ENCODE assay signal across 8 cellular contexts in the genomic region with DNA sequence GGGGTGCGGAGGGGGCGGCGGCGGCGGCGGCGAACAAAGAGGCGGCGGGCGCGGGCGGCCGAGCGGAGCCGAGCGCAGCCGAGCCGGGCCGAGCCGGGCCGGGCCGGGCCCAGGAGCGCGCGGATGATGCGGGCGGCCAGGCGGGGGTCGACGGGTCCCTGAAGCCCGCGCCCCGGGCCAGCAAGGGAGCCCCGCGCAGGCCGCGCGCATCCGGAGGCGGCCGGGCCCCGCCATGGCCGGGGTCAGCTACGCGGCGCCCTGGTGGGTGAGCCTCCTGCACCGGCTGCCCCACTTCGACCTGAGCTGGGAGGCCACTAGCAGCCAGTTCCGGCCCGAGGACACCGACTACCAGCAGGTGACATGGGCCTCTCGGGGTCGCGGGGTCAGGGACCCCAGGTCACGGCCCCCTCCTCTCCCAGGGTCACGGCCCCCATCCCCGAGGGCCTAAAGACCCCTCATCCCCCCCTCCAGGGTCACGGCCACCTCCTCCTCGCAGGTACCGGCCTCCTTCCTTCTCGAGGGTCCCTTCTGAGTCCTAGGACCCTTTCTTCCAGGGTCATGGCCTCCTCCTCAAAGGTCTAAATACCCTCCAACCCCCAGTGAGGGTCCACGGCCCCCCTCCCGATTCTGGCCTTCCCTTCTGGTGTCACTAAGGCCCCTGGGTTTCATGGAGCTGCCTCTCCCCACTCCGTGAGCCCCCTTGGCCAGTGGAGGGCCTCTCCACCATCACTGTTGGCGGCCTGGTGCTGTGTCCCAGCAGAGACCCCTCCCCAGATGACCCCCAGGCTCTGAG. TPM values are rescaled to one million over a fixed set of nuclear protein-coding genes. Genes with fewer than 3 reads are reported as not detected.
DNase-seq lines count a peak whose midpoint lies in the region; ATAC-seq and TF ChIP-seq lines count a peak whose summit lies in the region.

A gene with protein sequence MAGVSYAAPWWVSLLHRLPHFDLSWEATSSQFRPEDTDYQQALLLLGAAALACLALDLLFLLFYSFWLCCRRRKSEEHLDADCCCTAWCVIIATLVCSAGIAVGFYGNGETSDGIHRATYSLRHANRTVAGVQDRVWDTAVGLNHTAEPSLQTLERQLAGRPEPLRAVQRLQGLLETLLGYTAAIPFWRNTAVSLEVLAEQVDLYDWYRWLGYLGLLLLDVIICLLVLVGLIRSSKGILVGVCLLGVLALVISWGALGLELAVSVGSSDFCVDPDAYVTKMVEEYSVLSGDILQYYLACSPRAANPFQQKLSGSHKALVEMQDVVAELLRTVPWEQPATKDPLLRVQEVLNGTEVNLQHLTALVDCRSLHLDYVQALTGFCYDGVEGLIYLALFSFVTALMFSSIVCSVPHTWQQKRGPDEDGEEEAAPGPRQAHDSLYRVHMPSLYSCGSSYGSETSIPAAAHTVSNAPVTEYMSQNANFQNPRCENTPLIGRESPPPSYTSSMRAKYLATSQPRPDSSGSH (plus strand): TSS at position 63 of the 793 bp plus-strand sequence. CDS start 170 bp downstream, at position 233.

- peaks cover 31 to 43% of the 10 kb centered on the region in 2 donors for H3K4me1 ChIP-seq in gastrocnemius medialis

- H3K27me3 Mint-ChIP-seq in activated T-helper 2 cell treated with anti-CD3 and anti-CD28 coated beads, Interferon-gamma antibody, Interleukin-2, Interleukin-4, amounts not matched to agents 10 μg/mL and 5 μg/mL and 100 μg/mL, durations not matched to agents 14 hours and 24 hours and 36 hours (ENCODE audit: low read depth), result no peaks in the 10 kb centered on the region

- no peaks in the 10 kb centered on the region for H3K36me3 Mint-ChIP-seq in activated T-helper 2 cell treated with anti-CD3 and anti-CD28 coated beads, Interferon-gamma antibody, Interleukin-2, Interleukin-4, amounts not matched to agents 10 μg/mL and 5 μg/mL and 100 μg/mL, durations not matched to agents 14 hours and 24 hours and 36 hours (ENCODE audit: low read depth)

- no peaks in the 10 kb centered on the region for H3K9me3 ChIP-seq in gastrocnemius medialis

- peak in 1 of 2 donors; percentile 58 for TF ChIP-seq POLR2A in gastrocnemius medialis (IDR thresholded peaks at IDR 0.05)

- DNase-seq in AG09309 (ENCODE audit: low read depth) (no peak), left ventricle myocardium superior (no peak), gastrocnemius medialis (no peak), globus pallidus (ENCODE audit: low spot score) (no peak), Kasumi-1 (lab: John Stamatoyannopoulos, UW) (no peak)
- no peak for DNase-seq in activated T-helper 2 cell treated with anti-CD3 and anti-CD28 coated beads, Interferon-gamma antibody, Interleukin-2, Interleukin-4, amounts not matched to agents 10 μg/mL and 5 μg/mL and 100 μg/mL, durations not matched to agents 14 hours and 24 hours and 36 hours (ENCODE audit: low spot score)

- in situ Hi-C loops in gastrocnemius medialis (cut with MboI; ENCODE audit: low sequenced_read_pairs in 4 of 4), result no loop called here

- TF ChIP-seq CTCF in AG09309 (IDR thresholded peaks at IDR 0.05; ENCODE audit: control insufficient read depth, insufficient read depth, low read depth, low read length, missing control alignments) (no peak), gastrocnemius medialis (IDR thresholded peaks at IDR 0.05 in 4 of 5, conservative IDR thresholded peaks at IDR 0.05 in 1 of 5) (no peak)

- intact Hi-C loops in activated T-helper 2 cell treated with anti-CD3 and anti-CD28 coated beads, Interferon-gamma antibody, Interleukin-2, Interleukin-4, amounts not matched to agents 10 μg/mL and 5 μg/mL and 100 μg/mL, durations not matched to agents 14 hours and 24 hours and 36 hours (cut with micrococcal nuclease), result loop anchor here (2.0 to 5.0 kb wide), 2 partner anchors 75 to 101 kb away; a partner anchor contains a TSS
- intact Hi-C loops in left ventricle myocardium superior (cut with micrococcal nuclease) (no loop called here), gastrocnemius medialis (cut with DNase I; ENCODE audit: low total_unique reads) (loop anchor here (2.0 kb wide), 1 partner anchor 73 kb away; a partner anchor contains a TSS)

- no peaks in the 10 kb centered on the region for H3K27me3 ChIP-seq in gastrocnemius medialis

- H3K36me3 ChIP-seq in gastrocnemius medialis, result no peaks in the 10 kb centered on the region

- H3K9me3 Mint-ChIP-seq in activated T-helper 2 cell treated with anti-CD3 and anti-CD28 coated beads, Interferon-gamma antibody, Interleukin-2, Interleukin-4, amounts not matched to agents 10 μg/mL and 5 μg/mL and 100 μg/mL, durations not matched to agents 14 hours and 24 hours and 36 hours, result no peaks in the 10 kb centered on the region

- peak within 1 kb of the TSS; percentile 97 for H3K4me3 Mint-ChIP-seq in activated T-helper 2 cell treated with anti-CD3 and anti-CD28 coated beads, Interferon-gamma antibody, Interleukin-2, Interleukin-4, amounts not matched to agents 10 μg/mL and 5 μg/mL and 100 μg/mL, durations not matched to agents 14 hours and 24 hours and 36 hours (ENCODE audit: low read depth)

- H3K4me3 ChIP-seq in AG09309 (ENCODE audit: control insufficient read depth, low read depth, low read length) (peak within 1 kb of the TSS; percentile 95), gastrocnemius medialis (peak within 1 kb of the TSS; percentile 57 to 76 (median 68))

- peak within 1 kb of the TSS; percentile 93 for H3K27ac Mint-ChIP-seq in activated T-helper 2 cell treated with anti-CD3 and anti-CD28 coated beads, Interferon-gamma antibody, Interleukin-2, Interleukin-4, amounts not matched to agents 10 μg/mL and 5 μg/mL and 100 μg/mL, durations not matched to agents 14 hours and 24 hours and 36 hours

- peak within 1 kb of the TSS; percentile 65 to 76 (median 71) for H3K27ac ChIP-seq in gastrocnemius medialis

- ATAC-seq in GM19328 (IDR thresholded peaks at IDR 0.05; ENCODE audit: unreplicated experiment), result peak; percentile 23
- ATAC-seq in HG03442 (IDR thresholded peaks at IDR 0.05; ENCODE audit: unreplicated experiment), result peak; percentile 40
- peak; percentile 3 for ATAC-seq in left ventricle myocardium superior
- peak; percentile 20 to 28 for ATAC-seq in gastrocnemius medialis

- H3K4me1 Mint-ChIP-seq in activated T-helper 2 cell treated with anti-CD3 and anti-CD28 coated beads, Interferon-gamma antibody, Interleukin-2, Interleukin-4, amounts not matched to agents 10 μg/mL and 5 μg/mL and 100 μg/mL, durations not matched to agents 14 hours and 24 hours and 36 hours (ENCODE audit: low read depth), result peaks cover 13% of the 10 kb centered on the region

RNA-seq across cellular contexts. Expression of the gene that starts here (rescaled TPM):
- 48.7 and 53.6 TPM in 2 replicates for total RNA-seq in activated T-helper 2 cell treated with anti-CD3 and anti-CD28 coated beads, Interferon-gamma antibody, Interleukin-2, Interleukin-4, amounts not matched to agents 10 μg/mL and 5 μg/mL and 100 μg/mL, durations not matched to agents 14 hours and 24 hours and 36 hours
- 10.5 TPM for total RNA-seq in left ventricle myocardium superior
- total RNA-seq in gastrocnemius medialis, result 10 to 100 TPM in 1 of 4 donors, 1 to 10 TPM in 3; 2.9 to 14.8 (median 5.2) TPM
